ENCODE assay signal across 7 cellular contexts in genomic region chr6:33585403-33586107, GRCh38. TPM values are rescaled to one million over a fixed set of nuclear protein-coding genes. Genes with fewer than 3 reads are reported as not detected.
DNase-seq lines count a peak whose midpoint lies in the region; ATAC-seq and TF ChIP-seq lines count a peak whose summit lies in the region.

No MANE protein-coding gene starts in this region.

- TF ChIP-seq CTCF in GM13976 (IDR thresholded peaks at IDR 0.05; ENCODE audit: borderline replicate concordance, control extremely low read depth, extremely low read depth, insufficient read depth, missing control alignments) (peak; percentile 97), chondrocyte (IDR thresholded peaks at IDR 0.05) (peak; percentile 98), left lung (IDR thresholded peaks at IDR 0.05) (peak; percentile 97 to 100)

- DNase-seq in GM13976 (ENCODE audit: low spot score) (peak; percentile 90), NCI-H446 (lab: John Stamatoyannopoulos, UW) (peak; percentile 22 to 78), chondrocyte (ENCODE audit: low spot score) (no peak), left lung (peak; percentile 79 to 94)
- DNase-seq in activated CD4-positive, alpha-beta T cell treated with anti-CD3 and anti-CD28 coated beads for 4 hours = peak; percentile 76 to 90
- peak; percentile 54 to 82 (median 81) for DNase-seq in stimulated activated CD4-positive, alpha-beta T cell treated with anti-CD3 and anti-CD28 coated beads, TNF-alpha, amount 100 ng/mL, for 1 hour (ENCODE audit: low read depth in 3 of 3, low spot score in 1 of 3)

- H3K27me3 Mint-ChIP-seq in chondrocyte (ENCODE audit: low read depth) = no peaks in the 10 kb centered on the region

- no peaks in the 10 kb centered on the region for H3K36me3 Mint-ChIP-seq in chondrocyte (ENCODE audit: low read depth)

- H3K27me3 ChIP-seq in left lung = no peaks in the 10 kb centered on the region

- H3K4me1 Mint-ChIP-seq in chondrocyte (ENCODE audit: low read depth) = peaks cover 15% of the 10 kb centered on the region

- no peak overlapping the region for H3K27ac Mint-ChIP-seq in chondrocyte (ENCODE audit: unreplicated experiment)

- H3K4me3 Mint-ChIP-seq in chondrocyte (ENCODE audit: unreplicated experiment) = peak overlapping the region; percentile 45

- no peaks in the 10 kb centered on the region for H3K9me3 Mint-ChIP-seq in chondrocyte (ENCODE audit: low read depth)

- H3K36me3 ChIP-seq in left lung = no peaks in the 10 kb centered on the region

- intact Hi-C loops in left lung (cut with DNase I) = no loop called here

- peak overlapping the region in 1 of 2 donors; percentile 37 for H3K27ac ChIP-seq in left lung

- no peak overlapping the region for H3K4me3 ChIP-seq in left lung

- H3K4me1 ChIP-seq in left lung = peaks cover 22 to 23% of the 10 kb centered on the region in 2 donors

- no peaks in the 10 kb centered on the region for H3K9me3 ChIP-seq in left lung

- in situ Hi-C loops in GM13976 (cut with MboI; ENCODE audit: low sequenced_read_pairs, unreplicated experiment) = loop anchor here (5.0 kb wide), 1 partner anchor 117 kb away; no protein-coding TSS in a partner anchor

- ATAC-seq in HG03103 (IDR thresholded peaks at IDR 0.05; ENCODE audit: low read depth, unreplicated experiment) (peak; percentile 52), left lung (peak; percentile 67)

RNA-seq across cellular contexts. Expression of gene BAK1, which starts 5.5 kb away (rescaled TPM):
- 21.9 to 26.9 TPM (median 26.0 TPM) in 3 replicates for total RNA-seq in chondrocyte
- 10 to 100 TPM; 26.5 to 27.0 TPM for total RNA-seq in left lung

RNA-seq across cellular contexts. Expression of gene ITPR3, which starts 35.6 kb away (rescaled TPM):
- total RNA-seq in chondrocyte = 10.0 to 24.8 TPM (median 11.0 TPM) in 3 replicates
- 100 to 1,000 TPM; 107 to 147 TPM for total RNA-seq in left lung
